In the genomic region with DNA sequence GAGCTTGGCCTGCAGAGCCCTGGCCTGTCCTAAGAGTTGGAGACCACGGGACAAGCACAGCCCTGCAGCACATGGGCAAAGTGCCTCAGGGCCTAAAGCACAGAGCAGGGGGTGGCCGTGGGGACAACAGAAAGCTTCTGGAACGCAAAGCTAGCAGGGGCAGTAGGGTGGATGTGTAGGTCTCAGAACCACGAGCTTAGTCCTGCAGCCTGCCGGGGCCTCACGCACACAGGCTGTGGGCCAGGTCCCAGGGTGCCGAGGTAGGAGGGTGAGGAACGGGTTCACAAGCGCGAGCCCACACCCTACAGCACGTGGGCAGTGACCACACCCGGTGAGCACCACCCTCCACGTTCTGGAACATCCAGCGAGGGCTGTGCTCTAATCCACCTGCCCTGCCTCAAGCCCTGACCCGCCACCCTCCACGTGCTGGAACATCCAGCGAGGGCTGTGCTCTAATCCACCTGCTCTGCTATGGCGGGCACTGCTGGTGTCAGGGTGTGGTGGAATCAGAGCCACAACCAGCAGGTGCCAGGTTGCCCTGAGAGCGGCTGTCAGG, we compare ENCODE assay signal across 1 cellular context.
TF ChIP-seq lines count a peak whose summit lies in the region.

No MANE protein-coding gene starts in this region.

TF ChIP-seq in HepG2, 621 proteins besides CTCF, POLR2A, EP300 and RAD21:
- TF ChIP-seq, protein P1, sequence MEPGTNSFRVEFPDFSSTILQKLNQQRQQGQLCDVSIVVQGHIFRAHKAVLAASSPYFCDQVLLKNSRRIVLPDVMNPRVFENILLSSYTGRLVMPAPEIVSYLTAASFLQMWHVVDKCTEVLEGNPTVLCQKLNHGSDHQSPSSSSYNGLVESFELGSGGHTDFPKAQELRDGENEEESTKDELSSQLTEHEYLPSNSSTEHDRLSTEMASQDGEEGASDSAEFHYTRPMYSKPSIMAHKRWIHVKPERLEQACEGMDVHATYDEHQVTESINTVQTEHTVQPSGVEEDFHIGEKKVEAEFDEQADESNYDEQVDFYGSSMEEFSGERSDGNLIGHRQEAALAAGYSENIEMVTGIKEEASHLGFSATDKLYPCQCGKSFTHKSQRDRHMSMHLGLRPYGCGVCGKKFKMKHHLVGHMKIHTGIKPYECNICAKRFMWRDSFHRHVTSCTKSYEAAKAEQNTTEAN (CRISPR knock-in tag; conservative IDR thresholded peaks at IDR 0.05): no peak
- TF ChIP-seq CCDC6 (CRISPR knock-in tag; IDR thresholded peaks at IDR 0.05) (no peak), KLF16 (CRISPR knock-in tag; IDR thresholded peaks at IDR 0.05) (no peak)
TF ChIP-seq in HepG2: peak in this region for 0.
